Comparison of ENCODE assay signal across 8 cellular contexts in genomic region chr17:40100669-40101366, GRCh38. TPM values are rescaled to one million over a fixed set of nuclear protein-coding genes. Genes with fewer than 3 reads are reported as not detected.
DNase-seq lines count a peak whose midpoint lies in the region; ATAC-seq, FAIRE-seq and TF ChIP-seq lines count a peak whose summit lies in the region.

No MANE protein-coding gene starts in this region.

- H3K27ac ChIP-seq in small intestine (ENCODE audit: low read depth in 1 of 2, low read length in 1 of 2), result peak overlapping the region; percentile 92 to 96

- DNase-seq in D721Med (ENCODE audit: insufficient read length, low spot score) (peak; percentile 71), NCI-H446 treated with DMSO at 0.1 percent for 48 hours (lab: John Stamatoyannopoulos, UW) (peak; percentile 90), inferior parietal cortex (ENCODE audit: extremely low spot score) (peak; percentile 98), small intestine (peak; percentile 99)
- DNase-seq in central memory CD4-positive, alpha-beta T cell, result peak; percentile 90

- peaks cover 8 to 26% of the 10 kb centered on the region in 2 donors for H3K4me1 ChIP-seq in small intestine (ENCODE audit: control insufficient read depth in 2 of 2, insufficient read depth in 1 of 2, low read depth in 1 of 2, low read length in 1 of 2)

- no peaks in the 10 kb centered on the region for H3K9me3 ChIP-seq in small intestine (ENCODE audit: control insufficient read depth, low read depth)

- ATAC-seq in HG02798 (IDR thresholded peaks at IDR 0.05; ENCODE audit: poor library complexity, unreplicated experiment), result peak; percentile 33
- ATAC-seq in activated CD4-positive, CD25-positive, alpha-beta regulatory T cell treated with anti-CD3 and anti-CD28 coated beads, Interleukin-2, amount 50 U/mL, for 24 hours, result peak; percentile 12 to 22
- ATAC-seq in HG03457 (IDR thresholded peaks at IDR 0.05; ENCODE audit: unreplicated experiment), result no peak

- H3K27me3 ChIP-seq in small intestine (ENCODE audit: control insufficient read depth in 2 of 2, insufficient read depth in 2 of 2, low read length in 2 of 2), result no peaks in the 10 kb centered on the region

- 0 to 1% (median 1%) methylated on average over 24 to 25 of the region's 25 CpGs for WGBS in small intestine, 3 donors

- no peak for TF ChIP-seq CTCF in D721Med (IDR thresholded peaks at IDR 0.05; ENCODE audit: insufficient read depth, missing control alignments)

- FAIRE-seq in D721Med (lab: Jason Lieb, UNC) (no peak), small intestine (lab: Jason Lieb, UNC) (no peak)

- peak overlapping the region in 1 of 2 donors; percentile 66 for H3K4me3 ChIP-seq in small intestine (ENCODE audit: low read depth in 1 of 2, low read length in 2 of 2)

- H3K36me3 ChIP-seq in small intestine (ENCODE audit: control insufficient read depth in 2 of 2, insufficient read depth in 2 of 2, low read length in 2 of 2), result peaks cover 0 to 7% of the 10 kb centered on the region in 2 donors

RNA-seq across cellular contexts. Expression of gene NR1D1, which starts 0.4 kb away (rescaled TPM):
- polyA plus RNA-seq in small intestine, result 10 to 100 TPM in 2 of 3 donors, 1 to 10 TPM in 1; 8.5 to 25.1 (median 15.7) TPM

RNA-seq across cellular contexts. Expression of gene MSL1, which starts 21.0 kb away (rescaled TPM):
- polyA plus RNA-seq in small intestine, result 10 to 100 TPM; 53.1 to 81.6 (median 57.0) TPM

RNA-seq across cellular contexts. Expression of gene THRA, which starts 38.1 kb away (rescaled TPM):
- 10 to 100 TPM; 22.4 to 50.7 (median 36.0) TPM for polyA plus RNA-seq in small intestine

RNA-seq across cellular contexts. Expression of gene CASC3, which starts 39.5 kb away (rescaled TPM):
- polyA plus RNA-seq in small intestine, result 10 to 100 TPM; 24.2 to 36.9 (median 28.6) TPM

RNA-seq across cellular contexts. Expression of gene MED24, which starts 46.6 kb away (rescaled TPM):
- 10 to 100 TPM; 43.0 to 64.6 (median 49.6) TPM for polyA plus RNA-seq in small intestine
